ENCODE assay signal across 9 cellular contexts in the genomic region with DNA sequence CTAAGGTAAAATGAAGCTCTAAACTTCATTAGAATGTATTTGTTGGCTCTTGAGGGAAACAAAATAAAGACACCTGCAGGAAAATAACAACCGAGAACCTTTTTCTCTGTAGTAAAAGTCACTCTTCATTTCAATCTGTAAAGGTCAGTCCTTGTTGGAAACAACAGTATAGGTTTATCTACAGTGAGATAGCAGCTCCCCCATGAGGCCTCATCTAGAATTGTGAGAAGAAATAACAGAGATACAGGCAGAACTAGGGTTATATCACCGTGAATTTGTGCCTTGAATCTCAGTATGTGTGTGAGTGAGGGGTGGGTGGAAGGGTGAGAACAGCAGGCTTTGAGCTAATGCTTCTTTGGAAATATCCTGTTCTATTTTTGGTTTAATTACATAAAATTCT.
A peak's percentile ranks its signal among the peaks of the same experiment; 100 is the strongest.
DNase-seq lines count a peak whose midpoint lies in the region; ATAC-seq and TF ChIP-seq lines count a peak whose summit lies in the region.
"Had no signal": no experiment of that assay in that cellular context is flagged by ENCODE, and none has a peak within 500 bp of the region (broad histone marks: within the 10 kb centered on the region; RNA-seq: fewer than 3 reads in every experiment).

No MANE protein-coding gene starts in this region.

- no peak overlapping the region for H3K27ac ChIP-seq in right lobe of liver
- no peak overlapping the region for H3K27ac ChIP-seq in spleen

- H3K4me3 Mint-ChIP-seq in activated CD4-positive, alpha-beta T cell treated with anti-CD3 and anti-CD28 coated beads, Interleukin-2, amount 10 ng/mL, durations not matched to agents 24 days and 14 days, result no peak overlapping the region

- no peak for TF ChIP-seq POLR2A in right lobe of liver (IDR thresholded peaks at IDR 0.05)
- TF ChIP-seq POLR2A in spleen (IDR thresholded peaks at IDR 0.05), result no peak

- no peaks in the 10 kb centered on the region for H3K36me3 Mint-ChIP-seq in activated CD4-positive, alpha-beta T cell treated with anti-CD3 and anti-CD28 coated beads, Interleukin-2, amount 10 ng/mL, durations not matched to agents 24 days and 14 days (ENCODE audit: low read depth)

- no peaks in the 10 kb centered on the region for H3K4me1 Mint-ChIP-seq in activated CD4-positive, alpha-beta T cell treated with anti-CD3 and anti-CD28 coated beads, Interleukin-2, amount 10 ng/mL, durations not matched to agents 24 days and 14 days

- H3K27ac Mint-ChIP-seq in activated CD4-positive, alpha-beta T cell treated with anti-CD3 and anti-CD28 coated beads, Interleukin-2, amount 10 ng/mL, durations not matched to agents 24 days and 14 days, result no peak overlapping the region

- no peaks in the 10 kb centered on the region for H3K27me3 ChIP-seq in right lobe of liver
- H3K27me3 ChIP-seq in spleen (replicated peaks in 1 of 7), result no peaks in the 10 kb centered on the region

- no peaks in the 10 kb centered on the region for H3K9me3 Mint-ChIP-seq in activated CD4-positive, alpha-beta T cell treated with anti-CD3 and anti-CD28 coated beads, Interleukin-2, amount 10 ng/mL, durations not matched to agents 24 days and 14 days

- H3K27me3 Mint-ChIP-seq in activated CD4-positive, alpha-beta T cell treated with anti-CD3 and anti-CD28 coated beads, Interleukin-2, amount 10 ng/mL, durations not matched to agents 24 days and 14 days, result no peaks in the 10 kb centered on the region

- peak; percentile 86 for ATAC-seq in HG03175 (IDR thresholded peaks at IDR 0.05; ENCODE audit: unreplicated experiment)
- ATAC-seq in right lobe of liver, result peak; percentile 63 to 79 (median 74)

- H3K4me1 ChIP-seq in right lobe of liver, result no peaks in the 10 kb centered on the region
- H3K4me1 ChIP-seq in spleen, result no peaks in the 10 kb centered on the region
- H3K4me1 ChIP-seq: Caco-2 had no signal

- H3K4me3 ChIP-seq in right lobe of liver, result no peak overlapping the region
- H3K4me3 ChIP-seq in spleen, result no peak overlapping the region

- peak; percentile 67 for DNase-seq in activated CD4-positive, alpha-beta T cell treated with anti-CD3 and anti-CD28 coated beads, Interleukin-2, amount 10 ng/mL, durations not matched to agents 24 days and 14 days
- no peak for DNase-seq in activated CD4-positive, alpha-beta T cell treated with anti-CD3 and anti-CD28 coated beads for 48 hours
- DNase-seq in SK-N-DZ (ENCODE audit: low spot score) (peak; percentile 2), right lobe of liver (no peak), posterior vena cava (ENCODE audit: low spot score) (no peak), spleen (no peak), COLO668 (lab: John Stamatoyannopoulos, UW; ENCODE audit: unreplicated experiment) (no peak)

- 6% methylated on average over 2 of the region's 2 CpGs for WGBS in right lobe of liver (ENCODE audit: insufficient coverage, low coverage, low lambda C conversion rate, missing lambda C conversion rate)
- WGBS in spleen, 5 donors, result 5 to 21% (median 17%) methylated on average over 2 of the region's 2 CpGs

- intact Hi-C loops in activated CD4-positive, alpha-beta T cell treated with anti-CD3 and anti-CD28 coated beads, Interleukin-2, amount 10 ng/mL, durations not matched to agents 24 days and 14 days (cut with micrococcal nuclease), result no loop called here
- intact Hi-C loops in right lobe of liver (cut with DNase I) (no loop called here), posterior vena cava (cut with DNase I) (no loop called here), spleen (cut with DNase I; ENCODE audit: low total_unique reads) (no loop called here)

- TF ChIP-seq CTCF in right lobe of liver (IDR thresholded peaks at IDR 0.05) (peak; percentile 27 to 51 (median 37)), spleen (IDR thresholded peaks at IDR 0.05 in 8 of 11, conservative IDR thresholded peaks at IDR 0.05 in 3 of 11) (peak in 1 of 11 experiments; percentile 11)

- H3K9me3 ChIP-seq in right lobe of liver (no peaks in the 10 kb centered on the region), spleen (peaks cover 0 to 5% (median 0%) of the 10 kb centered on the region in 8 donors)
- H3K9me3 ChIP-seq: Caco-2 had no signal

- H3K36me3 ChIP-seq in right lobe of liver (no peaks in the 10 kb centered on the region), spleen (no peaks in the 10 kb centered on the region)

Comparison
In these comparisons a context has a peak if more than half of its experiments do, and no peak if none do; other contexts are left out.
1. DNase-seq: peak in activated CD4-positive, alpha-beta T cell treated with anti-CD3 and anti-CD28 coated beads, Interleukin-2, amount 10 ng/mL, durations not matched to agents 24 days and 14 days (single experiment) and SK-N-DZ (single experiment); none in activated CD4-positive, alpha-beta T cell treated with anti-CD3 and anti-CD28 coated beads for 48 hours (single experiment), right lobe of liver (0 of 3), posterior vena cava (single experiment), spleen (single experiment) and COLO668 (single experiment).